In genomic region chr5:115415143-115415491, GRCh38 we compare ENCODE assay signal across 9 cellular contexts.
DNase-seq lines count a peak whose midpoint lies in the region; ATAC-seq and TF ChIP-seq lines count a peak whose summit lies in the region.
"Had no signal": no experiment of that assay in that cellular context is flagged by ENCODE, and none has a peak within 500 bp of the region (broad histone marks: within the 10 kb centered on the region; RNA-seq: fewer than 3 reads in every experiment).

No MANE protein-coding gene starts in this region.

- H3K27me3 ChIP-seq in colonic mucosa (no peaks in the 10 kb centered on the region), osteoblast (ENCODE audit: insufficient read depth, low read length) (no peaks in the 10 kb centered on the region)
- no peaks in the 10 kb centered on the region for H3K27me3 ChIP-seq in CD4-positive, alpha-beta memory T cell (ENCODE audit: insufficient read depth, low read length)

- H3K4me2 ChIP-seq in osteoblast (ENCODE audit: insufficient read depth, low read length), result peak overlapping the region; percentile 14

- ATAC-seq in GM18520 (IDR thresholded peaks at IDR 0.05; ENCODE audit: unreplicated experiment), result peak; percentile 42
- peak; percentile 51 for ATAC-seq in HG03520 (IDR thresholded peaks at IDR 0.05; ENCODE audit: unreplicated experiment)
- no peak for ATAC-seq in HG02970 (IDR thresholded peaks at IDR 0.05; ENCODE audit: low FRiP score, unreplicated experiment)

- TF ChIP-seq CTCF in colonic mucosa (IDR thresholded peaks at IDR 0.05) (no peak), osteoblast (IDR thresholded peaks at IDR 0.05; ENCODE audit: extremely low read depth, low read depth, low read length) (no peak)

- peaks cover 0 to 1% (median 0%) of the 10 kb centered on the region in 4 donors for H3K4me1 Mint-ChIP-seq in CD4-positive, alpha-beta memory T cell

- POLR2A ChIA-PET in CD4-positive, alpha-beta memory T cell (lab: Charles Lee; ENCODE audit: partially characterized antibody), result interaction anchor here (0.6 kb wide), 1 partner anchor 156 kb away, joined by 3 read pairs; no protein-coding TSS in a partner anchor

- no peak overlapping the region for H3K4me3 ChIP-seq in colonic mucosa
- H3K4me3 ChIP-seq in osteoblast (ENCODE audit: insufficient read depth, low read length), result no peak overlapping the region
- no peak overlapping the region for H3K4me3 ChIP-seq in CD4-positive, alpha-beta memory T cell (ENCODE audit: low read length in 2 of 2)

- H3K9me3 ChIP-seq in colonic mucosa (no peaks in the 10 kb centered on the region), osteoblast (ENCODE audit: low read depth, low read length) (no peaks in the 10 kb centered on the region)
- H3K9me3 ChIP-seq in CD4-positive, alpha-beta memory T cell (ENCODE audit: control insufficient read depth in 1 of 2, low read length in 2 of 2), result no peaks in the 10 kb centered on the region

- no peak overlapping the region for H3K4me3 Mint-ChIP-seq in CD4-positive, alpha-beta memory T cell
- H3K4me3 Mint-ChIP-seq: dendritic cell treated with granulocyte-macrophage colony-stimulating factor and Interleukin-4, amounts not matched to agents 40 ng/mL and 50 ng/mL, for 4 days had no signal

- H3K27ac ChIP-seq in colonic mucosa, result peak overlapping the region; percentile 87
- peak overlapping the region; percentile 59 for H3K27ac ChIP-seq in osteoblast (ENCODE audit: low read depth, low read length)
- no peak overlapping the region for H3K27ac ChIP-seq in CD4-positive, alpha-beta memory T cell (ENCODE audit: low read depth, low read length)

- H3K9ac ChIP-seq in colonic mucosa (ENCODE audit: low read depth in 2 of 2, low read length in 2 of 2), result peak overlapping the region in 1 of 2 donors; percentile 73

- no peaks in the 10 kb centered on the region for H4K20me1 ChIP-seq in osteoblast (ENCODE audit: insufficient read depth, low read length)

- H3K36me3 ChIP-seq in colonic mucosa (no peaks in the 10 kb centered on the region), osteoblast (ENCODE audit: insufficient read depth, low read length) (no peaks in the 10 kb centered on the region)
- H3K36me3 ChIP-seq in CD4-positive, alpha-beta memory T cell (ENCODE audit: insufficient read depth, low read length), result no peaks in the 10 kb centered on the region

- H2AFZ ChIP-seq in osteoblast (ENCODE audit: low read length), result no peak overlapping the region

- no peaks in the 10 kb centered on the region for H3K36me3 Mint-ChIP-seq in CD4-positive, alpha-beta memory T cell

- H3K79me2 ChIP-seq in osteoblast (ENCODE audit: insufficient read depth, low read length), result no peaks in the 10 kb centered on the region

- H3K9me3 Mint-ChIP-seq in CD4-positive, alpha-beta memory T cell, result no peaks in the 10 kb centered on the region
- H3K9me3 Mint-ChIP-seq: dendritic cell treated with granulocyte-macrophage colony-stimulating factor and Interleukin-4, amounts not matched to agents 40 ng/mL and 50 ng/mL, for 4 days had no signal

- H3K27me3 Mint-ChIP-seq in CD4-positive, alpha-beta memory T cell, result peaks cover 2% of the 10 kb centered on the region in 2 donors

- H3K4me1 ChIP-seq in colonic mucosa, result peaks cover 6% of the 10 kb centered on the region
- H3K4me1 ChIP-seq in osteoblast (ENCODE audit: insufficient read depth, low read length), result peaks cover 28% of the 10 kb centered on the region
- no peaks in the 10 kb centered on the region for H3K4me1 ChIP-seq in CD4-positive, alpha-beta memory T cell (ENCODE audit: insufficient read depth, low read length)

- H3K27ac Mint-ChIP-seq in CD4-positive, alpha-beta memory T cell, result no peak overlapping the region
- H3K27ac Mint-ChIP-seq: dendritic cell treated with granulocyte-macrophage colony-stimulating factor and Interleukin-4, amounts not matched to agents 40 ng/mL and 50 ng/mL, for 4 days had no signal

- peak; percentile 94 for DNase-seq in colonic mucosa
- DNase-seq in osteoblast (ENCODE audit: insufficient read length, low spot score, missing footprints), result peak; percentile 47
- DNase-seq in NCI-H187 treated with DMSO at 0.1 percent for 48 hours (lab: John Stamatoyannopoulos, UW), result no peak
- DNase-seq in central memory CD4-positive, alpha-beta T cell, result no peak
- no peak for DNase-seq in CD4-positive, alpha-beta memory T cell

- intact Hi-C loops in colonic mucosa (cut with DNase I), result loop anchor here (10.0 kb wide), 1 partner anchor 120 kb away; no protein-coding TSS in a partner anchor
- intact Hi-C loops in CD4-positive, alpha-beta memory T cell (cut with micrococcal nuclease), result no loop called here

- CTCF ChIA-PET in CD4-positive, alpha-beta memory T cell (lab: Charles Lee; ENCODE audit: partially characterized antibody), result no interaction called here

Comparison
In these comparisons a context has a peak if more than half of its experiments do, and no peak if none do; other contexts are left out.
1. DNase-seq: peak in colonic mucosa (single experiment) and osteoblast (single experiment); none in NCI-H187 treated with DMSO at 0.1 percent for 48 hours (single experiment), central memory CD4-positive, alpha-beta T cell (single experiment) and CD4-positive, alpha-beta memory T cell (0 of 5).